8 cellular contexts compared by ENCODE assay signal in the genomic region with DNA sequence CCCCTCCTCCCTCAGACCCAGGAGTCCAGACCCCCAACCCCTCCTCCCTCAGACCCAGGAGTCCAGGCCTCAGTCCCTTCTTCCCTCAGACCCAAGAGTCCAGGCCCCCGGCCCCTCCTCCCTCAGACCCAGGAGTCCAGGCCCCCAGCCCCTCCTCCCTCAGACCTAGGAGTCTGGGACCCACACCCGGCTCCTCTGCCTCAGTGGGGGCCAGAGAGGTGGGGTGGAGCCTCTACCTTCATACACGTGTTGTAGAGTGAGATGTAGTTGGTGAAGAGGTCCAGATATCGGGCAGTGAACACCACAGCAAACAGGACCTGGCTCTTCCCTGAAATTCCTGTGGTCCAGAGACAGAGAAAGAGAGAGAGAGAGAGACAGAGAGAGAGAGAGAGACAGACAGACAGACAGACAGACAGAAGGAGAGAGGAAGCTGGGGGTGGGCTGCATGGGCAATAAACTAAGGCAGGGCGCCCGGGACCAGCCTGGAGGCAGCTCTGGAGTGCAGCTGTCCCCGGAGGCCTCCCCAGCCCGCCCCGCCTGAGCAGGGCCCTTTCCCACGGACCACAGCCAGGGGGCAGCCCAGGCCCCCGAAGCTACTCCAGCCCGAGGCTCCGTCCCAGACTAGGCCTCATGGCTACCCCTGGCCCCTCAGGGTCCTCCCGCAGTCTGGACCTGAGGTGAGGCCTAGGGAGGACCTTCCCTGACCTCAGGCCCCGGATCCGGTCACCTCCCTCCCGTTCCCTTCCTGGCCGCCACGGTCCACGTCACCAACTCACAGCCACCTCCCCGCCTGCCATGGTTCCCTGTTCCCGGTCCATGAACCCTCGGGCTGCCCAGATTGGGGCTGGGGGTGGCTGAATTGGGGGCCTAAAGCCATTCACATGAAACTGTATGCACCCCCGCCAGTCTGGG. TPM values are rescaled to one million over a fixed set of nuclear protein-coding genes. Genes with fewer than 3 reads are reported as not detected.
DNase-seq lines count a peak whose midpoint lies in the region; ATAC-seq and TF ChIP-seq lines count a peak whose summit lies in the region.

No MANE protein-coding gene starts in this region.

- no peaks in the 10 kb centered on the region for H3K9me3 ChIP-seq in HUES64 (ENCODE audit: insufficient read depth, low read depth, low read length)
- H3K9me3 ChIP-seq in hepatocyte (ENCODE audit: low read depth): no peaks in the 10 kb centered on the region

- peak overlapping the region; percentile 86 for H2AFZ ChIP-seq in hepatocyte

- H3K4me2 ChIP-seq in hepatocyte: peak overlapping the region; percentile 98

- peaks cover 3% of the 10 kb centered on the region; the same call in 1 of the 2 replicates for H3K4me1 ChIP-seq in HUES64 (ENCODE audit: insufficient read depth, low read length)
- H3K4me1 ChIP-seq in hepatocyte (ENCODE audit: insufficient read depth): peaks cover 15% of the 10 kb centered on the region

- ATAC-seq in GM21381 (IDR thresholded peaks at IDR 0.05; ENCODE audit: unreplicated experiment) (no peak), GM21717 (IDR thresholded peaks at IDR 0.05; ENCODE audit: unreplicated experiment) (no peak)

- peaks cover 9% of the 10 kb centered on the region for H4K20me1 ChIP-seq in hepatocyte (ENCODE audit: insufficient read depth, poor library complexity, severe bottlenecking)

- TF ChIP-seq CTCF in GM12872 (IDR thresholded peaks at IDR 0.05; ENCODE audit: insufficient read depth, low read depth, low read length): peak; percentile 60
- TF ChIP-seq CTCF in astrocyte of the spinal cord (IDR thresholded peaks at IDR 0.05; ENCODE audit: low read depth, low read length): peak; percentile 74
- TF ChIP-seq CTCF in hepatocyte (IDR thresholded peaks at IDR 0.05; ENCODE audit: poor library complexity): peak; percentile 59
- peak; percentile 73 for TF ChIP-seq CTCF in retinal pigment epithelial cell (conservative IDR thresholded peaks at IDR 0.05; ENCODE audit: low read depth, low read length)

- H3K9me2 ChIP-seq in hepatocyte (replicated peaks; ENCODE audit: insufficient read depth): no peaks in the 10 kb centered on the region

- H3K36me3 ChIP-seq in HUES64 (ENCODE audit: insufficient read depth, low read length) (peaks cover 40% of the 10 kb centered on the region), hepatocyte (replicated peaks; ENCODE audit: insufficient read depth, low read depth) (no peaks in the 10 kb centered on the region)

- peak overlapping the region; percentile 77 for H3K27ac ChIP-seq in HUES64 (ENCODE audit: low read depth, low read length)
- peak overlapping the region; percentile 97 for H3K27ac ChIP-seq in hepatocyte

- peak overlapping the region; percentile 90 for H3K4me3 ChIP-seq in HUES64 (ENCODE audit: low read length)
- peak overlapping the region; percentile 99 for H3K4me3 ChIP-seq in astrocyte of the spinal cord (ENCODE audit: low read depth, low read length)
- peak overlapping the region; percentile 97 for H3K4me3 ChIP-seq in hepatocyte
- peak overlapping the region; percentile 94 for H3K4me3 ChIP-seq in retinal pigment epithelial cell (ENCODE audit: low read length)

- H3K9ac ChIP-seq in HUES64 (ENCODE audit: low read depth, low read length): peak overlapping the region; percentile 92

- in situ Hi-C loops in astrocyte of the spinal cord (cut with HindIII; ENCODE audit: low sequenced_read_pairs): no loop called here

- H3K79me2 ChIP-seq in hepatocyte: peaks cover 34% of the 10 kb centered on the region

- DNase-seq in T-helper 2 cell: peak; percentile 32 to 74 (median 38)
- peak; percentile 58 for DNase-seq in astrocyte of the spinal cord (ENCODE audit: low read depth, low spot score)
- peak; percentile 88 for DNase-seq in hepatocyte (ENCODE audit: low spot score)
- DNase-seq in retinal pigment epithelial cell (ENCODE audit: low read depth): no peak

- 7% methylated on average over 24 of the region's 24 CpGs for WGBS in HUES64
- 2% methylated on average over 22 of the region's 24 CpGs for WGBS in hepatocyte (ENCODE audit: low lambda C conversion rate, missing lambda C conversion rate)

- H3K27me3 ChIP-seq in HUES64 (ENCODE audit: insufficient read depth, low read length) (peaks cover 31% of the 10 kb centered on the region), hepatocyte (peaks cover 24% of the 10 kb centered on the region)

RNA-seq across cellular contexts. Expression of gene KDELR1, which starts 0.9 kb away (rescaled TPM):
- 141 TPM for polyA plus RNA-seq in HUES64 (2013, experiment 1 of 2)
- 167 TPM for polyA plus RNA-seq in HUES64 (2013, experiment 2 of 2)
- 164 and 179 TPM in 2 replicates for total RNA-seq in hepatocyte
- polyA plus RNA-seq in hepatocyte: 278 and 288 TPM in 2 replicates

RNA-seq across cellular contexts. Expression of gene GRIN2D, which starts 3.0 kb away (rescaled TPM):
- polyA plus RNA-seq in HUES64 (2013, experiment 1 of 2): 1.4 TPM
- polyA plus RNA-seq in HUES64 (2013, experiment 2 of 2): 3.4 TPM
- 0.40 and 1.00 TPM in 2 replicates for total RNA-seq in hepatocyte
- 2.1 and 2.7 TPM in 2 replicates for polyA plus RNA-seq in hepatocyte

RNA-seq across cellular contexts. Expression of gene SYNGR4, which starts 26.3 kb away (rescaled TPM):
- 0.30 TPM for polyA plus RNA-seq in HUES64 (2013, experiment 1 of 2)
- not detected for polyA plus RNA-seq in HUES64 (2013, experiment 2 of 2)
- not detected in 2 replicates for total RNA-seq in hepatocyte
- polyA plus RNA-seq in hepatocyte: 0.51 and 1.3 TPM in 2 replicates

RNA-seq across cellular contexts. Expression of gene TMEM143, which starts 26.7 kb away (rescaled TPM):
- 7.1 TPM for polyA plus RNA-seq in HUES64 (2013, experiment 1 of 2)
- 8.2 TPM for polyA plus RNA-seq in HUES64 (2013, experiment 2 of 2)
- total RNA-seq in hepatocyte: 5.3 and 5.9 TPM in 2 replicates
- 11.2 and 20.8 TPM in 2 replicates for polyA plus RNA-seq in hepatocyte

RNA-seq across cellular contexts. Expression of gene GRWD1, which starts 55.3 kb away (rescaled TPM):
- 31.0 TPM for polyA plus RNA-seq in HUES64 (2013, experiment 1 of 2)
- 25.9 TPM for polyA plus RNA-seq in HUES64 (2013, experiment 2 of 2)
- 25.2 and 25.9 TPM in 2 replicates for total RNA-seq in hepatocyte
- polyA plus RNA-seq in hepatocyte: 33.1 and 36.6 TPM in 2 replicates
